ENCODE assay signal across 36 cellular contexts in the genomic region with DNA sequence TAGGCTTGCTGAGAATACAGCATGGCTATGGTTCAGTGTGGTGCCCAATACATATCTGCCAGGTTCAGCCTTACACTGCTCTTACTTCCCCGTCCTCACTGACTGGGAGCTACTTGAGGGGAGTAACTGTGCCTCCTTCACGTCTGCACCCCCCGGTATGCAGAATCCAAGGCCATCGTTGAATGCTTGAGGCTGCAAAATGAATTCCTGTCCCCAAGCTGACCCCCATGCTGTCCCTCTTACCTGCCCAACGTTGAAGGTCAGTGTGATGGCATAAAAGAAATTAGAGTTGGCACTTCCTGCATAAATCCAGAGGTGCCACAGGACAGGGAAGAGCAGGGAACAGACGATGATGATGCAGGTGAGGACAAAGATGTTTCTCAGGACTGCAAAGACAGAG.
"Had no signal": no experiment of that assay in that cellular context is flagged by ENCODE, and none has a peak within 500 bp of the region (broad histone marks: within the 10 kb centered on the region; RNA-seq: fewer than 3 reads in every experiment).

No MANE protein-coding gene starts in this region.

- H3K9me3 Mint-ChIP-seq: activated B cell treated with CpG ODN at 0.5 μM for 24 hours; activated CD8-positive, alpha-beta T cell treated with anti-CD3 and anti-CD28 coated beads for 36 hours; activated naive CD4-positive, alpha-beta T cell treated with anti-CD3 and anti-CD28 coated beads for 36 hours; activated naive CD4-positive, alpha-beta T cell treated with anti-CD3 and anti-CD28 coated beads, Interleukin-2, amount 50 U/mL, for 24 hours; activated naive CD8-positive, alpha-beta T cell treated with anti-CD3 and anti-CD28 coated beads for 36 hours; activated naive CD8-positive, alpha-beta T cell treated with anti-CD3 and anti-CD28 coated beads, Interleukin-2, amount 50 U/mL, for 24 hours; activated T-cell treated with anti-CD3 and anti-CD28 coated beads, Interleukin-2, amount 50 U/mL, for 24 hours; activated T-cell treated with anti-CD3 and anti-CD28 coated beads, Interleukin-2, amount 50 U/mL, for 72 hours; dendritic cell treated with granulocyte-macrophage colony-stimulating factor and Interleukin-4, amounts not matched to agents 40 ng/mL and 50 ng/mL, for 4 days; T-helper 2 cell treated with Interferon-gamma antibody and Interleukin-4, amounts not matched to agents 5 μg/mL and 100 μg/mL, for 36 hours had no signal

- H3K36me3 Mint-ChIP-seq: activated CD8-positive, alpha-beta memory T cell treated with anti-CD3 and anti-CD28 coated beads, Interleukin-2, amount 10 ng/mL, durations not matched to agents 7 days and 5 days had no signal

- DNase-seq: activated B cell treated with CpG ODN at 0.5 μM for 24 hours; activated CD4-positive, alpha-beta T cell treated with anti-CD3 and anti-CD28 coated beads for 48 hours; activated CD4-positive, alpha-beta T cell treated with anti-CD3 and anti-CD28 coated beads, Interleukin-2, amount 50 U/mL, for 1 hour; activated CD4-positive, alpha-beta T cell treated with anti-CD3 and anti-CD28 coated beads, Interleukin-2, amount 50 U/mL, for 48 hours; activated CD8-positive, alpha-beta memory T cell treated with anti-CD3 and anti-CD28 coated beads, Interleukin-2, amount 50 U/mL, for 48 hours; activated CD8-positive, alpha-beta T cell treated with anti-CD3 and anti-CD28 coated beads for 36 hours; activated naive CD4-positive, alpha-beta T cell treated with anti-CD3 and anti-CD28 coated beads for 36 hours; activated naive CD8-positive, alpha-beta T cell treated with anti-CD3 and anti-CD28 coated beads for 36 hours; activated naive CD8-positive, alpha-beta T cell treated with anti-CD3 and anti-CD28 coated beads, Interleukin-2, amount 50 U/mL, for 24 hours; activated T-cell treated with anti-CD3 and anti-CD28 coated beads for 4 hours; activated T-cell treated with anti-CD3 and anti-CD28 coated beads, Interleukin-2, amount 50 U/mL, for 24 hours; activated T-cell treated with anti-CD3 and anti-CD28 coated beads, Interleukin-2, amount 50 U/mL, for 72 hours; amygdala; aorta; body of pancreas; central memory CD4-positive, alpha-beta T cell; cerebellar nuclear complex; colonic mucosa; dorsolateral prefrontal cortex; effector memory CD4-positive, alpha-beta T cell; erythroblast; foreskin keratinocyte; gastrocnemius medialis; glutamatergic neuron; T-helper 1 cell; T-helper 17 cell; T1000; WERI-Rb-1 had no signal

- H3K27me3 ChIP-seq: adrenal gland, body of pancreas, cardiac muscle cell, colonic mucosa, dorsolateral prefrontal cortex, esophagus muscularis mucosa, foreskin keratinocyte, gastrocnemius medialis had no signal

- H3K4me3 ChIP-seq: adrenal gland, body of pancreas, cardiac muscle cell, colonic mucosa, dorsolateral prefrontal cortex, esophagus muscularis mucosa, gastrocnemius medialis had no signal

- H3K36me3 ChIP-seq: cardiac muscle cell, colonic mucosa had no signal

- H3K27ac ChIP-seq: adrenal gland, body of pancreas, cardiac muscle cell, colonic mucosa, esophagus muscularis mucosa, foreskin keratinocyte, gastrocnemius medialis, WERI-Rb-1 had no signal

- H3K4me1 ChIP-seq: adrenal gland, body of pancreas, colonic mucosa had no signal

- H3K4me3 Mint-ChIP-seq: activated B cell treated with CpG ODN at 0.5 μM for 24 hours; activated CD8-positive, alpha-beta memory T cell treated with anti-CD3 and anti-CD28 coated beads, Interleukin-2, amount 10 ng/mL, durations not matched to agents 7 days and 5 days; activated CD8-positive, alpha-beta T cell treated with anti-CD3 and anti-CD28 coated beads for 36 hours; activated naive CD4-positive, alpha-beta T cell treated with anti-CD3 and anti-CD28 coated beads for 36 hours; activated naive CD4-positive, alpha-beta T cell treated with anti-CD3 and anti-CD28 coated beads, Interleukin-2, amount 50 U/mL, for 24 hours; activated naive CD8-positive, alpha-beta T cell treated with anti-CD3 and anti-CD28 coated beads for 36 hours; activated naive CD8-positive, alpha-beta T cell treated with anti-CD3 and anti-CD28 coated beads, Interleukin-2, amount 50 U/mL, for 24 hours; activated T-cell treated with anti-CD3 and anti-CD28 coated beads, Interleukin-2, amount 50 U/mL, for 24 hours; activated T-cell treated with anti-CD3 and anti-CD28 coated beads, Interleukin-2, amount 50 U/mL, for 72 hours; dendritic cell treated with granulocyte-macrophage colony-stimulating factor and Interleukin-4, amounts not matched to agents 40 ng/mL and 50 ng/mL, for 4 days; T-helper 17 cell; T-helper 2 cell treated with Interferon-gamma antibody and Interleukin-4, amounts not matched to agents 5 μg/mL and 100 μg/mL, for 36 hours had no signal

- H3K9me3 ChIP-seq: adrenal gland, body of pancreas, colonic mucosa, esophagus muscularis mucosa, gastrocnemius medialis had no signal

- H3K27ac Mint-ChIP-seq: activated B cell treated with CpG ODN at 0.5 μM for 24 hours; activated CD8-positive, alpha-beta memory T cell treated with anti-CD3 and anti-CD28 coated beads, Interleukin-2, amount 10 ng/mL, durations not matched to agents 7 days and 5 days; activated CD8-positive, alpha-beta T cell treated with anti-CD3 and anti-CD28 coated beads for 36 hours; activated naive CD4-positive, alpha-beta T cell treated with anti-CD3 and anti-CD28 coated beads for 36 hours; activated naive CD4-positive, alpha-beta T cell treated with anti-CD3 and anti-CD28 coated beads, Interleukin-2, amount 50 U/mL, for 24 hours; activated naive CD8-positive, alpha-beta T cell treated with anti-CD3 and anti-CD28 coated beads, Interleukin-2, amount 50 U/mL, for 24 hours; activated T-cell treated with anti-CD3 and anti-CD28 coated beads, Interleukin-2, amount 50 U/mL, for 24 hours; activated T-cell treated with anti-CD3 and anti-CD28 coated beads, Interleukin-2, amount 50 U/mL, for 72 hours; dendritic cell treated with granulocyte-macrophage colony-stimulating factor and Interleukin-4, amounts not matched to agents 40 ng/mL and 50 ng/mL, for 4 days; T-helper 17 cell; T-helper 2 cell treated with Interferon-gamma antibody and Interleukin-4, amounts not matched to agents 5 μg/mL and 100 μg/mL, for 36 hours had no signal

- ATAC-seq: activated CD4-positive, CD25-positive, alpha-beta regulatory T cell treated with anti-CD3 and anti-CD28 coated beads, Interleukin-2, amount 50 U/mL, for 24 hours; activated CD8-positive, alpha-beta memory T cell treated with anti-CD3 and anti-CD28 coated beads, Interleukin-2, amount 10 ng/mL, durations not matched to agents 7 days and 5 days; activated CD8-positive, alpha-beta T cell treated with anti-CD3 and anti-CD28 coated beads for 36 hours; activated naive CD8-positive, alpha-beta T cell treated with anti-CD3 and anti-CD28 coated beads, Interleukin-2, amount 50 U/mL, for 24 hours; activated T-cell treated with anti-CD3 and anti-CD28 coated beads, Interleukin-2, amount 50 U/mL, for 72 hours; body of pancreas; foreskin keratinocyte; gastrocnemius medialis; T-helper 17 cell had no signal
